In the genomic region with DNA sequence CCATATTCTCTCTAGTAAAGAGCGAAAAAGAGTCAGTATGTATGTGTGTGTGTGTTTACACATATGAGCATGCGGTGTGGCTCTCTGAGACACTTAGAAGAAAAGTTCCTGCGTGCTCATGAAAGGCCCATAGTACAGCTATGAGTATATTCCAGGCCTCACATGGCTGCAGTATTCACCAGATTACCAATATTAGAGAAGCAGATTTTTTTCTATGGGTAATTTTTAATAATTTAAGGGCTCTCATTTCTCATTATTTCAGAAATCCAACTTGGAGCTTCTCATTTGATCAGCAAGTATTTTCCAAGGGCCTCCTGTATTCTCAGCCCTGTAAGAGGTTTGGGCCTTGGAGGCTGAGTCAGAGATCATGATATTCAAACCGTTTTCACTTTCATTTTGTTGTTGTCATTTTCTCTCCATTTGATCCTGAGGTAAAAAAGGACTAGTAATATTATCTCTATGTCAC, we compare ENCODE assay signal across 8 cellular contexts.
A peak's percentile ranks its signal among the peaks of the same experiment; 100 is the strongest.
DNase-seq lines count a peak whose midpoint lies in the region; ATAC-seq lines count a peak whose summit lies in the region.

No MANE protein-coding gene starts in this region.

- H3K4me1 ChIP-seq in esophagus (ENCODE audit: control insufficient read depth in 2 of 2, insufficient read depth in 2 of 2, low read length in 1 of 2) (no peaks in the 10 kb centered on the region), skeletal muscle tissue (ENCODE audit: control insufficient read depth in 3 of 3, insufficient read depth in 3 of 3, low read length in 3 of 3) (peaks cover 16 to 39% (median 20%) of the 10 kb centered on the region in 3 donors)

- H3K4me3 ChIP-seq in esophagus (ENCODE audit: low read depth in 1 of 2, low read length in 2 of 2) = peak overlapping the region in 1 of 2 donors; percentile 3
- peak overlapping the region; percentile 45 to 63 (median 52) for H3K4me3 ChIP-seq in skeletal muscle tissue (ENCODE audit: low read length in 3 of 3)

- peak overlapping the region; percentile 91 to 97 for H3K27ac Mint-ChIP-seq in T-cell

- no peaks in the 10 kb centered on the region for H3K27me3 Mint-ChIP-seq in T-cell

- peak; percentile 49 for DNase-seq in AG08395 (ENCODE audit: low spot score)
- peak in 18 of 34 experiments; percentile 3 to 42 (median 17) for DNase-seq in T-cell
- DNase-seq in SW 1271 (lab: John Stamatoyannopoulos, UW) = no peak
- DNase-seq in NCI-H1436 (lab: John Stamatoyannopoulos, UW) = no peak

- 38 to 49% methylated on average over 4 of the region's 4 CpGs for WGBS in esophagus, 2 donors

- no peaks in the 10 kb centered on the region for H3K9me3 Mint-ChIP-seq in T-cell

- CTCF ChIA-PET in T-cell (lab: Charles Lee) = interaction anchor here (0.6 to 3.4 kb wide), 9 partner anchors 15 to 146 kb away, joined by 3 to 15 read pairs (median 3); no protein-coding TSS in a partner anchor

- peaks cover 34 to 45% (median 38%) of the 10 kb centered on the region in 3 donors for H3K4me1 Mint-ChIP-seq in T-cell

- peak overlapping the region; percentile 72 to 77 (median 73) for H3K4me3 Mint-ChIP-seq in T-cell

- peak overlapping the region; percentile 64 to 66 (median 65) for H3K9ac ChIP-seq in skeletal muscle tissue (ENCODE audit: low read depth in 1 of 3, low read length in 3 of 3)

- POLR2A ChIA-PET in T-cell (lab: Charles Lee) = interaction anchor here (0.5 to 1.6 kb wide), 7 partner anchors 19 to 822 kb away, joined by 3 to 6 read pairs (median 4); no protein-coding TSS in a partner anchor

- H3K36me3 ChIP-seq in esophagus (ENCODE audit: control insufficient read depth in 2 of 2, insufficient read depth in 2 of 2, low read length in 1 of 2) (no peaks in the 10 kb centered on the region), skeletal muscle tissue (ENCODE audit: control insufficient read depth in 3 of 3, insufficient read depth in 3 of 3, low read length in 3 of 3) (no peaks in the 10 kb centered on the region)

- no peaks in the 10 kb centered on the region for H3K27me3 ChIP-seq in esophagus (ENCODE audit: control insufficient read depth in 1 of 2, insufficient read depth in 2 of 2, low read length in 2 of 2)
- no peaks in the 10 kb centered on the region for H3K27me3 ChIP-seq in skeletal muscle tissue (ENCODE audit: control insufficient read depth in 3 of 3, insufficient read depth in 3 of 3, low read length in 3 of 3)

- peak; percentile 83 for ATAC-seq in GM18909 (IDR thresholded peaks at IDR 0.05; ENCODE audit: poor library complexity, unreplicated experiment)
- ATAC-seq in HG03097 (IDR thresholded peaks at IDR 0.05; ENCODE audit: low FRiP score, unreplicated experiment) = peak; percentile 57
- peak; percentile 82 to 88 (median 86) for ATAC-seq in T-cell (replicated peaks in 1 of 4)

- H3K9me3 ChIP-seq in esophagus (ENCODE audit: control insufficient read depth in 2 of 2, insufficient read depth in 1 of 2, low read depth in 1 of 2, low read length in 1 of 2) (no peaks in the 10 kb centered on the region), skeletal muscle tissue (ENCODE audit: control insufficient read depth in 3 of 3, low read length in 3 of 3) (no peaks in the 10 kb centered on the region)

- H3K27ac ChIP-seq in esophagus (ENCODE audit: low read depth in 2 of 2, low read length in 1 of 2) (peak overlapping the region; percentile 3 to 45), skeletal muscle tissue (ENCODE audit: low read depth, low read length) (peak overlapping the region; percentile 87)

- H3K36me3 Mint-ChIP-seq in T-cell = no peaks in the 10 kb centered on the region

Comparison
In these comparisons a context has a peak if more than half of its experiments do, and no peak if none do; other contexts are left out.
1. DNase-seq: peak in AG08395 (single experiment) and T-cell (18 of 34); none in SW 1271 (0 of 2) and NCI-H1436 (single experiment).
2. Peak in every context shown above with its lines, with median percentiles within 50 percentile points of each other: ATAC-seq.